Comparison of ENCODE assay signal across 8 cellular contexts in genomic region chr17:14300628-14301278, GRCh38. TPM values are rescaled to one million over a fixed set of nuclear protein-coding genes. Genes with fewer than 3 reads are reported as not detected.
DNase-seq lines count a peak whose midpoint lies in the region; ATAC-seq and TF ChIP-seq lines count a peak whose summit lies in the region.

Gene HS3ST3B1, plus strand, starts transcription at chr17:14301081. Its CDS starts 438 bp downstream, at chr17:14301519.

- no peaks in the 10 kb centered on the region for H4K20me1 ChIP-seq in mammary epithelial cell (ENCODE audit: insufficient read depth, low read length)

- intact Hi-C loops in mammary epithelial cell (cut with micrococcal nuclease), result loop anchor here (2.0 to 10.0 kb wide), 8 partner anchors 96 to 1283 kb away; partner anchors contain the start of genes COX10 and ELAC2

- H3K4me1 ChIP-seq in mammary epithelial cell (ENCODE audit: insufficient read depth, low read length) (peaks cover 32% of the 10 kb centered on the region), iPS-20b (ENCODE audit: insufficient read depth, low read length) (peaks cover 27% of the 10 kb centered on the region), skeletal muscle satellite cell (ENCODE audit: control insufficient read depth, insufficient read depth, low read length) (peaks cover 29% of the 10 kb centered on the region)

- H3K4me3 ChIP-seq in mammary epithelial cell (replicated peaks in 1 of 3; ENCODE audit: insufficient read depth in 1 of 3, low read depth in 2 of 3, low read length in 3 of 3), result peak within 1 kb of the TSS; percentile 58 to 73 (median 69)
- H3K4me3 ChIP-seq in iPS-20b (ENCODE audit: low read length), result peak within 1 kb of the TSS; percentile 93
- H3K4me3 ChIP-seq in skeletal muscle satellite cell (ENCODE audit: low read length), result peak within 1 kb of the TSS; percentile 88

- CTCF ChIA-PET in mammary epithelial cell (lab: Charles Lee; ENCODE audit: low non-redundant PET), result interaction anchor here (0.6 to 0.8 kb wide), 4 partner anchors 8 to 702 kb away, joined by 4 to 12 read pairs (median 6); no protein-coding TSS in a partner anchor

- H3K4me2 ChIP-seq in mammary epithelial cell (ENCODE audit: insufficient read depth, low read depth, low read length) (peak within 1 kb of the TSS; percentile 99), skeletal muscle satellite cell (ENCODE audit: low read length) (peak within 1 kb of the TSS; percentile 95)

- H3K27me3 ChIP-seq in mammary epithelial cell (ENCODE audit: insufficient read depth, low read length) (peaks cover 23% of the 10 kb centered on the region), iPS-20b (ENCODE audit: insufficient read depth, low read length) (peaks cover 93% of the 10 kb centered on the region), skeletal muscle satellite cell (ENCODE audit: control insufficient read depth, insufficient read depth, low read length) (no peaks in the 10 kb centered on the region)

- TF ChIP-seq CTCF in VCaP (conservative IDR thresholded peaks at IDR 0.05), result no peak
- no peak for TF ChIP-seq CTCF in mammary epithelial cell (conservative IDR thresholded peaks at IDR 0.05 in 1 of 2, IDR thresholded peaks at IDR 0.05 in 1 of 2; ENCODE audit: extremely low read depth in 1 of 2, insufficient read depth in 1 of 2, low read depth in 1 of 2, low read length in 2 of 2)

- no peaks in the 10 kb centered on the region for H3K9me3 ChIP-seq in mammary epithelial cell (replicated peaks; ENCODE audit: insufficient read depth, low read length)
- H3K9me3 ChIP-seq in iPS-20b (ENCODE audit: insufficient read depth, low read depth, low read length), result peaks cover 3% of the 10 kb centered on the region; the same call in 1 of the 2 replicates
- H3K9me3 ChIP-seq in skeletal muscle satellite cell (replicated peaks; ENCODE audit: low read length), result no peaks in the 10 kb centered on the region

- dilution Hi-C loops in mammary epithelial cell (cut with HindIII; ENCODE audit: low sequenced_read_pairs), result no loop called here

- in situ Hi-C loops in mammary epithelial cell (cut with MboI; ENCODE audit: low sequenced_read_pairs in 2 of 2), result loop anchor here (10.0 to 25.0 kb wide), 4 partner anchors 637 to 963 kb away; no protein-coding TSS in a partner anchor

- 0% methylated on average over 10 of the region's 48 CpGs for WGBS in mammary epithelial cell (ENCODE audit: low coverage, missing lambda C conversion rate)

- BruUV-seq in mammary epithelial cell (replicated peaks; lab: Mats Ljungman, UMichigan), result no TSS peak

- H3K27ac ChIP-seq in VCaP (peak within 1 kb of the TSS; percentile 61), mammary epithelial cell (ENCODE audit: insufficient read depth, low read depth, low read length) (peak within 1 kb of the TSS; percentile 34), iPS-20b (ENCODE audit: low read length) (no peak within 1 kb of the TSS)

- peak; percentile 87 for ATAC-seq in HG02981 (IDR thresholded peaks at IDR 0.05; ENCODE audit: unreplicated experiment)

- H3K36me3 ChIP-seq in mammary epithelial cell (ENCODE audit: insufficient read depth, low read length) (no peaks in the 10 kb centered on the region), iPS-20b (ENCODE audit: insufficient read depth, low read depth, low read length) (no peaks in the 10 kb centered on the region; the same call in 1 of the 2 replicates), skeletal muscle satellite cell (ENCODE audit: insufficient read depth, low read length) (no peaks in the 10 kb centered on the region)

- H2AFZ ChIP-seq in mammary epithelial cell (ENCODE audit: low read depth, low read length), result peak within 1 kb of the TSS; percentile 96

- H3K9ac ChIP-seq in mammary epithelial cell (ENCODE audit: insufficient read depth, low read length) (peak within 1 kb of the TSS; percentile 50), iPS-20b (ENCODE audit: low read depth, low read length) (peak within 1 kb of the TSS; percentile 76; the same call in 1 of the 2 replicates), skeletal muscle satellite cell (ENCODE audit: low read depth, low read length) (peak within 1 kb of the TSS; percentile 95)

- peak; percentile 9 for DNase-seq in DMS53 (lab: John Stamatoyannopoulos, UW)
- no peak for DNase-seq in DMS53 treated with DMSO at 0.1 percent for 48 hours (lab: John Stamatoyannopoulos, UW; ENCODE audit: unreplicated experiment)
- DNase-seq in NCI-H2081 (lab: John Stamatoyannopoulos, UW), result peak; percentile 79 to 83
- peak; percentile 99 for DNase-seq in mammary epithelial cell

- peaks cover 31% of the 10 kb centered on the region for H3K79me2 ChIP-seq in mammary epithelial cell (ENCODE audit: insufficient read depth, low read length)

RNA-seq across cellular contexts. Expression of gene HS3ST3B1, which starts in this region (rescaled TPM):
- total RNA-seq in mammary epithelial cell, result 10 to 100 TPM in 1 of 2 donors, 1 to 10 TPM in 1; 4.0 to 14.7 TPM
- polyA plus RNA-seq in mammary epithelial cell, result 1.5 TPM
- 0.98 TPM for polyA minus RNA-seq in mammary epithelial cell
- 31.4 and 34.9 TPM in 2 replicates for total RNA-seq in skeletal muscle satellite cell (2012; rRNA removed)
